12 cellular contexts compared by ENCODE assay signal in the genomic region with DNA sequence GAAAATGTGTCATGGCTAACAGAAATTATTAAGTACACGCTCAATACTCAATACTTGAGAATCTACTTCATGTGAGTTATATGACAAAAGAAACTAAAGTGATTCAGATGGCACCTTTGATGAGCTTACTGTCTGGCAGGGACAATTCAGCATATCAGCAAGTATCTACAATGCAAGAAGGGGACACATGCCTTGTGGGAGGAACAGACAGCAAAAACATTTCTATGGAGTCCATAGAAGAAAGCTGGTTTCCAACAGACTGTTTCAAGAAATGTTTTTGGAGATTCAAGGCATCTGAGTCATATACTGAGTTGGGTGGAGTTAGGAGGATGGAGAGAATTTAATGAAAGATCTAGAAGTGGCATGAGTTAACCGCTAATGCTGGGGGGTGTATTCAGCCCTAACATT. TPM values are rescaled to one million over a fixed set of nuclear protein-coding genes. Genes with fewer than 3 reads are reported as not detected.
A peak's percentile ranks its signal among the peaks of the same experiment; 100 is the strongest.
DNase-seq lines count a peak whose midpoint lies in the region; ATAC-seq, FAIRE-seq and TF ChIP-seq lines count a peak whose summit lies in the region.
"Had no signal": no experiment of that assay in that cellular context is flagged by ENCODE, and none has a peak within 500 bp of the region (broad histone marks: within the 10 kb centered on the region; RNA-seq: fewer than 3 reads in every experiment).

No MANE protein-coding gene starts in this region.

- H3K4me1 Mint-ChIP-seq in T-helper 17 cell = peaks cover 43% of the 10 kb centered on the region

- H3K4me1 ChIP-seq in mammary epithelial cell (ENCODE audit: insufficient read depth, low read length) = peaks cover 90% of the 10 kb centered on the region
- peaks cover 0 to 6% of the 10 kb centered on the region in 2 experiments for H3K4me1 ChIP-seq in trophoblast cell (ENCODE audit: control insufficient read depth in 1 of 2, insufficient read depth in 2 of 2, low read length in 2 of 2)
- peaks cover 92% of the 10 kb centered on the region for H3K4me1 ChIP-seq in foreskin keratinocyte

- H2BK120ac ChIP-seq in trophoblast cell (ENCODE audit: insufficient read depth, low read length, poor library complexity) = no peak overlapping the region

- H3K27me3 Mint-ChIP-seq in T-helper 17 cell = no peaks in the 10 kb centered on the region

- H3K79me1 ChIP-seq in trophoblast cell (ENCODE audit: low read length) = peaks cover 3% of the 10 kb centered on the region

- intact Hi-C loops in mammary epithelial cell (cut with micrococcal nuclease) = loop anchor here (5.0 to 10.0 kb wide), 2 partner anchors 158 to 165 kb away; a partner anchor contains a TSS

- H4K91ac ChIP-seq in trophoblast cell (ENCODE audit: low read depth, low read length) = no peak overlapping the region

- BruUV-seq in mammary epithelial cell (replicated peaks; lab: Mats Ljungman, UMichigan) = no TSS peak

- TF ChIP-seq CTCF in mammary epithelial cell (conservative IDR thresholded peaks at IDR 0.05 in 1 of 2, IDR thresholded peaks at IDR 0.05 in 1 of 2; ENCODE audit: extremely low read depth in 1 of 2, insufficient read depth in 1 of 2, low read depth in 1 of 2, low read length in 2 of 2) = no peak
- no peak for TF ChIP-seq CTCF in foreskin keratinocyte (conservative IDR thresholded peaks at IDR 0.05)
- no peak for TF ChIP-seq CTCF in GM10248 (IDR thresholded peaks at IDR 0.05; ENCODE audit: control extremely low read depth, extremely low read depth, low read depth, missing control alignments)

- no peaks in the 10 kb centered on the region for H3K36me3 ChIP-seq in mammary epithelial cell (ENCODE audit: insufficient read depth, low read length)
- peaks cover 2 to 7% of the 10 kb centered on the region in 2 experiments for H3K36me3 ChIP-seq in trophoblast cell (ENCODE audit: control insufficient read depth in 1 of 2, insufficient read depth in 2 of 2, low read length in 2 of 2)

- no peak overlapping the region for H3K23ac ChIP-seq in trophoblast cell (ENCODE audit: low read length)

- H3K36me3 Mint-ChIP-seq in T-helper 17 cell (ENCODE audit: low read depth) = peaks cover 9% of the 10 kb centered on the region

- no peak for TF ChIP-seq POLR2A in GM12892 (IDR thresholded peaks at IDR 0.05; ENCODE audit: low read depth, low read length)

- POLR2A ChIA-PET in GM10248 (lab: Yijun Ruan, JAX) = interaction anchor here (0.7 kb wide), 1 partner anchor 166 kb away, joined by 5 read pairs; no protein-coding TSS in a partner anchor

- H3K18ac ChIP-seq in trophoblast cell (ENCODE audit: low read length) = no peak overlapping the region

- H3K27ac Mint-ChIP-seq in T-helper 17 cell = no peak overlapping the region

- dilution Hi-C loops in mammary epithelial cell (cut with HindIII; ENCODE audit: low sequenced_read_pairs) = no loop called here

- H3K79me2 ChIP-seq in mammary epithelial cell (ENCODE audit: insufficient read depth, low read length) = peaks cover 44% of the 10 kb centered on the region
- peaks cover 2% of the 10 kb centered on the region for H3K79me2 ChIP-seq in trophoblast cell (ENCODE audit: control insufficient read depth, insufficient read depth, low read length, poor library complexity)

- H3K27me3 ChIP-seq in mammary epithelial cell (ENCODE audit: insufficient read depth, low read length) (no peaks in the 10 kb centered on the region), trophoblast cell (ENCODE audit: insufficient read depth, low read length) (no peaks in the 10 kb centered on the region), foreskin keratinocyte (no peaks in the 10 kb centered on the region)

- H2AK5ac ChIP-seq in trophoblast cell (ENCODE audit: low read length) = no peak overlapping the region

- peak overlapping the region; percentile 87 for H3K4ac ChIP-seq in trophoblast cell (ENCODE audit: low read depth, low read length)

- H4K20me1 ChIP-seq in mammary epithelial cell (ENCODE audit: insufficient read depth, low read length) = no peaks in the 10 kb centered on the region

- H2AFZ ChIP-seq in mammary epithelial cell (ENCODE audit: low read depth, low read length) (no peak overlapping the region), trophoblast cell (ENCODE audit: insufficient read depth, low read length, poor library complexity) (no peak overlapping the region)

- no peak overlapping the region for H4K12ac ChIP-seq in trophoblast cell (ENCODE audit: low read depth, low read length)

- no peak overlapping the region for H3K14ac ChIP-seq in trophoblast cell (ENCODE audit: low read length)

- DNase-seq in GM12892 (ENCODE audit: insufficient read length) (no peak), mammary epithelial cell (no peak), trophoblast cell (no peak), foreskin keratinocyte (no peak), OCI-M2 (lab: John Stamatoyannopoulos, UW; ENCODE audit: unreplicated experiment) (no peak), T-helper 17 cell (no peak), GM10248 (ENCODE audit: extremely low spot score) (no peak)
- DNase-seq: activated CD4-positive, alpha-beta T cell treated with anti-CD3 and anti-CD28 coated beads, Interleukin-2, amount 50 U/mL, for 48 hours; NK-92 treated with Interleukin-12 subunit alpha and Interleukin-12 subunit beta, amount 100 ng/mL, for 24 hours; SW 1271 had no signal

- peak; percentile 17 for FAIRE-seq in GM12892 (lab: Jason Lieb, UNC)
- FAIRE-seq: endometrium had no signal

- no peak overlapping the region for H4K8ac ChIP-seq in trophoblast cell (ENCODE audit: low read depth, low read length)

- H3K4me3 ChIP-seq in mammary epithelial cell (replicated peaks in 1 of 3; ENCODE audit: insufficient read depth in 1 of 3, low read depth in 2 of 3, low read length in 3 of 3) (no peak overlapping the region), trophoblast cell (ENCODE audit: low read depth, low read length) (no peak overlapping the region)

- H3K4me2 ChIP-seq in mammary epithelial cell (ENCODE audit: insufficient read depth, low read depth, low read length) (no peak overlapping the region), trophoblast cell (ENCODE audit: low read length) (no peak overlapping the region)

- H3K4me3 Mint-ChIP-seq in T-helper 17 cell = no peak overlapping the region

- in situ Hi-C loops in mammary epithelial cell (cut with MboI; ENCODE audit: low sequenced_read_pairs in 2 of 2) = loop anchor here in 1 of 2 donors (25.0 kb wide), 1 partner anchor 1210 kb away; no protein-coding TSS in a partner anchor

- WGBS in mammary epithelial cell (ENCODE audit: low coverage, missing lambda C conversion rate) = 70% methylated on average over 2 of the region's 2 CpGs
- WGBS in trophoblast cell (ENCODE audit: extremely low coverage, insufficient coverage, insufficient read length) = no CpG with 5 or more reads among the region's 2 CpGs

- no peak overlapping the region for H2BK5ac ChIP-seq in trophoblast cell (ENCODE audit: low read depth, low read length, poor library complexity)

- peak overlapping the region; percentile 41 for H3K27ac ChIP-seq in mammary epithelial cell (ENCODE audit: insufficient read depth, low read depth, low read length)
- no peak overlapping the region for H3K27ac ChIP-seq in trophoblast cell (ENCODE audit: low read depth, low read length)
- no peak overlapping the region for H3K27ac ChIP-seq in foreskin keratinocyte

- no peak overlapping the region for H3K9ac ChIP-seq in mammary epithelial cell (ENCODE audit: insufficient read depth, low read length)
- no peak overlapping the region for H3K9ac ChIP-seq in trophoblast cell (ENCODE audit: low read length)

- ATAC-seq in HG02840 (IDR thresholded peaks at IDR 0.05; ENCODE audit: low FRiP score, unreplicated experiment) (peak; percentile 59), foreskin keratinocyte (no peak), T-helper 17 cell (no peak)

- CTCF ChIA-PET in mammary epithelial cell (lab: Charles Lee; ENCODE audit: low non-redundant PET) (no interaction called here), GM10248 (lab: Yijun Ruan, JAX) (interaction anchor here (0.9 to 1.2 kb wide), 2 partner anchors 8 to 19 kb away, joined by 3 to 4 read pairs; no protein-coding TSS in a partner anchor)

- no peak overlapping the region for H2BK12ac ChIP-seq in trophoblast cell (ENCODE audit: low read length)

- H3K9me3 ChIP-seq in mammary epithelial cell (replicated peaks; ENCODE audit: insufficient read depth, low read length) (no peaks in the 10 kb centered on the region), trophoblast cell (ENCODE audit: insufficient read depth, low read depth, low read length) (no peaks in the 10 kb centered on the region), T-helper 17 cell (ENCODE audit: control insufficient read depth, low read length, poor library complexity, severe bottlenecking) (no peaks in the 10 kb centered on the region)

RNA-seq across cellular contexts. Expression of a gene that starts 54.7 kb away (rescaled TPM):
- polyA plus RNA-seq in GM12892 (2012; ENCODE audit: missing spikeins) = 6.4 TPM
- 100 to 1,000 TPM in 1 of 2 donors, 10 to 100 TPM in 1; 37.5 to 125 TPM for total RNA-seq in mammary epithelial cell
- 20.0 TPM for polyA plus RNA-seq in mammary epithelial cell
- 33.9 TPM for polyA minus RNA-seq in mammary epithelial cell
- polyA plus RNA-seq in trophoblast cell (2013) = 173 and 175 TPM in 2 replicates
- 27.3 and 33.1 TPM in 2 replicates for total RNA-seq in foreskin keratinocyte
- 5.0 and 5.2 TPM in 2 replicates for polyA plus RNA-seq in foreskin keratinocyte
- 10 to 100 TPM; 36.1 to 40.2 TPM for total RNA-seq in T-helper 17 cell
